ENCODE assay signal across 8 cellular contexts in the genomic region with DNA sequence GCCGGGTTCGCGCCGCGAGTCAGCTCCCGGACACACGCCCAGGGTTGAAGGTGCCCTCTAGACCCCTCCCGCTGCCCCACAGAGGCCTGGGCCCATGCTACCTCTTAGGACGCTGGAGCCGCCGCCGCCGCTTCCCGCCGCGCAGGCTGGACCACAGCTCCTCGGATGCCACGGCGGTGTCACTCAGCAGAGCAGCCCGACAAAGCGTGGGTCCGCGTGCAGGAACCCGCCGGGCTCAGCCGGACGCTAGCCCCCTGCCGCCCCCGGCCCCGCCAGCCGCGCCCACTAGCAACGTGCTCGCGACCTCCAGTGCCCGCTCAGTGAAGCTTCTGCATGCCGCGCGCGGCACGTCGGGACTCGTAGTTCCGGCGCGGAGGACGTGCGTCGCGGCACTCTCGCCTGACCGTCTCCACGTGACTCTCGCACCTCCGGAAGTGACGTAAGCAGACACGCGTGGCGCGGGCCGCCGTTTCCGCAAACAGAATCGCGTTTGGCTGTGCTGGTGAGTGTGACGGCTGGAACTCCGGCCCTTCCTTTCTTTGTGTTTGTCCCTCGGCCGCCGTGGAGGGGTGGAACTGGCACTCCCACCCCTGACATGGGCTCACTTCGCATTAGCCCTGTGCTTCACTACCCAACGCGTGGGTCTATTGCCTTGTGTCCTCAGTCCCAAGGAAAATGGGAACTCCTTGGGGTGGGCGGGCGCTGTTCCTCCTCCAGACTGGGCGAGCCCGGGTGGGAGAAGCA. TPM values are rescaled to one million over a fixed set of nuclear protein-coding genes. Genes with fewer than 3 reads are reported as not detected.
DNase-seq lines count a peak whose midpoint lies in the region; ATAC-seq lines count a peak whose summit lies in the region.

A gene with protein sequence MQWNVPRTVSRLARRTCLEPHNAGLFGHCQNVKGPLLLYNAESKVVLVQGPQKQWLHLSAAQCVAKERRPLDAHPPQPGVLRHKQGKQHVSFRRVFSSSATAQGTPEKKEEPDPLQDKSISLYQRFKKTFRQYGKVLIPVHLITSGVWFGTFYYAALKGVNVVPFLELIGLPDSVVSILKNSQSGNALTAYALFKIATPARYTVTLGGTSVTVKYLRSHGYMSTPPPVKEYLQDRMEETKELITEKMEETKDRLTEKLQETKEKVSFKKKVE (minus strand): TSS at position 331 of the 744 bp plus-strand sequence. CDS start 44,481 bp downstream, outside the sequence.
A gene (plus strand): TSS at position 446 of the 744 bp plus-strand sequence. CDS start 4,845 bp downstream, outside the sequence.

- peak within 1 kb of the TSS; percentile 89 for H3K27ac ChIP-seq in effector memory CD4-positive, alpha-beta T cell (ENCODE audit: insufficient read depth, low read length, poor library complexity, severe bottlenecking)

- peak; percentile 87 for ATAC-seq in GM19468 (IDR thresholded peaks at IDR 0.05; ENCODE audit: extremely low read depth, unreplicated experiment)

- H3K27me3 ChIP-seq in effector memory CD4-positive, alpha-beta T cell (replicated peaks; ENCODE audit: control insufficient read depth, insufficient read depth, low read length, poor library complexity, severe bottlenecking): no peaks in the 10 kb centered on the region

- peaks cover 6% of the 10 kb centered on the region for H3K4me1 ChIP-seq in effector memory CD4-positive, alpha-beta T cell (ENCODE audit: control insufficient read depth, insufficient read depth, low read length, poor library complexity, severe bottlenecking)

- no peaks in the 10 kb centered on the region for H3K9me3 ChIP-seq in effector memory CD4-positive, alpha-beta T cell (ENCODE audit: control insufficient read depth, low read length)

- CTCF ChIA-PET in activated CD8-positive, alpha-beta memory T cell treated with anti-CD3 and anti-CD28 coated beads for 36 hours (lab: Charles Lee): interaction anchor here (1.0 to 1.8 kb wide), 5 partner anchors 13 to 163 kb away, joined by 3 to 5 read pairs (median 3); no protein-coding TSS in a partner anchor

- H3K36me3 ChIP-seq in effector memory CD4-positive, alpha-beta T cell (ENCODE audit: control insufficient read depth, insufficient read depth, low read length): no peaks in the 10 kb centered on the region

- peak within 1 kb of the TSS; percentile 98 for H3K4me3 ChIP-seq in effector memory CD4-positive, alpha-beta T cell (ENCODE audit: insufficient read depth, low read depth, low read length, poor library complexity, severe bottlenecking)

- POLR2A ChIA-PET in activated CD8-positive, alpha-beta memory T cell treated with anti-CD3 and anti-CD28 coated beads for 36 hours (lab: Charles Lee): interaction anchor here (0.7 to 1.3 kb wide), 11 partner anchors 99 to 843 kb away, joined by 3 to 12 read pairs (median 3); a partner anchor contains a TSS

- DNase-seq in CMK (ENCODE audit: low read depth) (peak; percentile 83), HS-5 (ENCODE audit: low read depth) (peak; percentile 71), lung microvascular endothelial cell (ENCODE audit: low read depth in 2 of 2) (peak; percentile 98 to 99)
- DNase-seq in NK-92 treated with Interleukin-12 subunit alpha and Interleukin-12 subunit beta, amount 100 ng/mL, for 24 hours (lab: John Stamatoyannopoulos, UW): peak; percentile 80
- DNase-seq in effector memory CD4-positive, alpha-beta T cell: peak; percentile 86 to 93 (median 90)
- DNase-seq in stimulated activated CD4-positive, alpha-beta T cell treated with anti-CD3 and anti-CD28 coated beads, TNF-alpha, amount 100 ng/mL, for 48 hours (ENCODE audit: low read depth in 3 of 3): peak; percentile 88 to 90 (median 90)

RNA-seq across cellular contexts. Expression of the first gene that starts in this region (rescaled TPM):
- 10 to 100 TPM; 51.6 to 53.9 TPM for total RNA-seq in activated CD8-positive, alpha-beta memory T cell treated with anti-CD3 and anti-CD28 coated beads for 36 hours
- 8.5 and 16.3 TPM in 2 replicates for total RNA-seq in lung microvascular endothelial cell

RNA-seq across cellular contexts. Expression of the second gene that starts in this region (rescaled TPM):
- 10 to 100 TPM; 54.0 to 57.4 TPM for total RNA-seq in activated CD8-positive, alpha-beta memory T cell treated with anti-CD3 and anti-CD28 coated beads for 36 hours
- total RNA-seq in lung microvascular endothelial cell: 12.6 and 16.7 TPM in 2 replicates

Comparison
In these comparisons a context has a peak if more than half of its experiments do, and no peak if none do; other contexts are left out.
1. Peak in every context shown above with its lines: DNase-seq, ATAC-seq, H3K4me3 ChIP-seq and H3K27ac ChIP-seq.